In the genomic region with DNA sequence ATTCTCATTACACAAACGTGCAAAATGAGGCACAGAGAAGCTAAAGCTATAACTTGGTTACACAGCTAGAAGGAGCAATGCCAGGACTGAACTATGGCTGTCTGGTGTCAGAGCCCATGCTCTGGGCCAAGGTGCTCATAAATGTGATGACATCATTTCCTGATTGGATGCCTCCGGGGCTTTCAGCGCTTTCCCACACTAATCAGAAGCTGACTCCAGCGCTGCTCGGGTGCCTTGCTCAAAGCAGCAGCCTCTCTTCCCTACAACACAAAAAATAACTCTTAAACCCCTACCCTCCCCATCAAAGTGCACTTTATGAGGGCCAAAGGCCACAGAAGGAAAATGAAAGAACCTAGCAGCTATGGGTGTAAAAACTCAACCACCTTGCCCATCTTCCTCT, we compare ENCODE assay signal across 12 cellular contexts.
DNase-seq lines count a peak whose midpoint lies in the region; ATAC-seq, FAIRE-seq and TF ChIP-seq lines count a peak whose summit lies in the region.
"Had no signal": no experiment of that assay in that cellular context is flagged by ENCODE, and none has a peak within 500 bp of the region (broad histone marks: within the 10 kb centered on the region; RNA-seq: fewer than 3 reads in every experiment).

No MANE protein-coding gene starts in this region.

- H3K4me1 ChIP-seq in foreskin keratinocyte, result peaks cover 14% of the 10 kb centered on the region

- H3K27ac ChIP-seq in foreskin keratinocyte, result peak overlapping the region; percentile 12

- no peak for FAIRE-seq in urothelium cell line (lab: Jason Lieb, UNC)

- no peak for DNase-seq in activated T-cell treated with anti-CD3 and anti-CD28 coated beads, Interleukin-2, amount 50 U/mL, for 24 hours
- DNase-seq in activated T-cell treated with anti-CD3 and anti-CD28 coated beads for 4 hours, result no peak
- peak; percentile 40 to 78 for DNase-seq in foreskin keratinocyte
- DNase-seq in urothelium cell line (ENCODE audit: low spot score), result peak; percentile 23
- no peak for DNase-seq in GOT3 (lab: John Stamatoyannopoulos, UW)
- no peak for DNase-seq in activated gamma-delta T cell (lab: John Stamatoyannopoulos, UW)
- DNase-seq: activated effector memory CD4-positive, alpha-beta T cell treated with anti-CD3 and anti-CD28 coated beads, Interleukin-2, amount 50 U/mL, for 16 hours; NCI-H774 had no signal

- H3K27ac Mint-ChIP-seq in activated T-cell treated with anti-CD3 and anti-CD28 coated beads, Interleukin-2, amount 50 U/mL, for 24 hours, result peak overlapping the region; percentile 38
- H3K27ac Mint-ChIP-seq: CD14-positive monocyte; stimulated activated naive CD8-positive, alpha-beta T cell treated with anti-CD3 and anti-CD28 coated beads, Interleukin-15, Interleukin-2, amounts not matched to agents 100 ng/mL and 50 ng/mL, for 24 hours had no signal

- H3K4me1 Mint-ChIP-seq in activated T-cell treated with anti-CD3 and anti-CD28 coated beads, Interleukin-2, amount 50 U/mL, for 24 hours (ENCODE audit: low read depth), result peaks cover 17% of the 10 kb centered on the region

- H3K9me3 Mint-ChIP-seq in activated T-cell treated with anti-CD3 and anti-CD28 coated beads, Interleukin-2, amount 50 U/mL, for 24 hours, result no peaks in the 10 kb centered on the region
- H3K9me3 Mint-ChIP-seq: CD14-positive monocyte; stimulated activated naive CD8-positive, alpha-beta T cell treated with anti-CD3 and anti-CD28 coated beads, Interleukin-15, Interleukin-2, amounts not matched to agents 100 ng/mL and 50 ng/mL, for 24 hours had no signal

- peaks cover 78% of the 10 kb centered on the region for H3K36me3 Mint-ChIP-seq in activated T-cell treated with anti-CD3 and anti-CD28 coated beads, Interleukin-2, amount 50 U/mL, for 24 hours (ENCODE audit: low read depth)

- no peak overlapping the region for H3K4me3 Mint-ChIP-seq in activated T-cell treated with anti-CD3 and anti-CD28 coated beads, Interleukin-2, amount 50 U/mL, for 24 hours
- H3K4me3 Mint-ChIP-seq: CD14-positive monocyte; stimulated activated naive CD8-positive, alpha-beta T cell treated with anti-CD3 and anti-CD28 coated beads, Interleukin-15, Interleukin-2, amounts not matched to agents 100 ng/mL and 50 ng/mL, for 24 hours had no signal

- H3K27me3 ChIP-seq in foreskin keratinocyte, result no peaks in the 10 kb centered on the region

- TF ChIP-seq CTCF in foreskin keratinocyte (conservative IDR thresholded peaks at IDR 0.05), result peak; percentile 29

- no peaks in the 10 kb centered on the region for H3K27me3 Mint-ChIP-seq in activated T-cell treated with anti-CD3 and anti-CD28 coated beads, Interleukin-2, amount 50 U/mL, for 24 hours
- H3K27me3 Mint-ChIP-seq: stimulated activated naive CD8-positive, alpha-beta T cell treated with anti-CD3 and anti-CD28 coated beads, Interleukin-15, Interleukin-2, amounts not matched to agents 100 ng/mL and 50 ng/mL, for 24 hours had no signal

- ATAC-seq in SK-N-SH treated with all-trans-retinoic acid at 6 μM for 48 hours (peak; percentile 81), foreskin keratinocyte (peak; percentile 93), GM18870 (IDR thresholded peaks at IDR 0.05; ENCODE audit: unreplicated experiment) (no peak)

TF ChIP-seq in SK-N-SH treated with all-trans-retinoic acid at 6 μM for 48 hours, 23 proteins besides CTCF, POLR2A, EP300 and RAD21:
- TF ChIP-seq BACH2 (CRISPR knock-in tag; IDR thresholded peaks at IDR 0.05; ENCODE audit: borderline replicate concordance) (no peak), TCF4 (CRISPR knock-in tag; IDR thresholded peaks at IDR 0.05; ENCODE audit: borderline replicate concordance) (peak; percentile 32; the same call in 1 of the 2 replicates), ISL1 (CRISPR knock-in tag; IDR thresholded peaks at IDR 0.05) (peak; percentile 27), ZNF8 (CRISPR knock-in tag; IDR thresholded peaks at IDR 0.05) (peak; percentile 6; the same call in 1 of the 2 replicates), ARNTL (CRISPR knock-in tag; IDR thresholded peaks at IDR 0.05; ENCODE audit: borderline replicate concordance, low read depth) (no peak)
- TF ChIP-seq, protein P1, sequence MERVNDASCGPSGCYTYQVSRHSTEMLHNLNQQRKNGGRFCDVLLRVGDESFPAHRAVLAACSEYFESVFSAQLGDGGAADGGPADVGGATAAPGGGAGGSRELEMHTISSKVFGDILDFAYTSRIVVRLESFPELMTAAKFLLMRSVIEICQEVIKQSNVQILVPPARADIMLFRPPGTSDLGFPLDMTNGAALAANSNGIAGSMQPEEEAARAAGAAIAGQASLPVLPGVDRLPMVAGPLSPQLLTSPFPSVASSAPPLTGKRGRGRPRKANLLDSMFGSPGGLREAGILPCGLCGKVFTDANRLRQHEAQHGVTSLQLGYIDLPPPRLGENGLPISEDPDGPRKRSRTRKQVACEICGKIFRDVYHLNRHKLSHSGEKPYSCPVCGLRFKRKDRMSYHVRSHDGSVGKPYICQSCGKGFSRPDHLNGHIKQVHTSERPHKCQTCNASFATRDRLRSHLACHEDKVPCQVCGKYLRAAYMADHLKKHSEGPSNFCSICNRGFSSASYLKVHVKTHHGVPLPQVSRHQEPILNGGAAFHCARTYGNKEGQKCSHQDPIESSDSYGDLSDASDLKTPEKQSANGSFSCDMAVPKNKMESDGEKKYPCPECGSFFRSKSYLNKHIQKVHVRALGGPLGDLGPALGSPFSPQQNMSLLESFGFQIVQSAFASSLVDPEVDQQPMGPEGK (CRISPR knock-in tag; IDR thresholded peaks at IDR 0.05; ENCODE audit: borderline replicate concordance), result peak; percentile 25; the same call in 1 of the 2 replicates
- TF ChIP-seq, protein P2, sequence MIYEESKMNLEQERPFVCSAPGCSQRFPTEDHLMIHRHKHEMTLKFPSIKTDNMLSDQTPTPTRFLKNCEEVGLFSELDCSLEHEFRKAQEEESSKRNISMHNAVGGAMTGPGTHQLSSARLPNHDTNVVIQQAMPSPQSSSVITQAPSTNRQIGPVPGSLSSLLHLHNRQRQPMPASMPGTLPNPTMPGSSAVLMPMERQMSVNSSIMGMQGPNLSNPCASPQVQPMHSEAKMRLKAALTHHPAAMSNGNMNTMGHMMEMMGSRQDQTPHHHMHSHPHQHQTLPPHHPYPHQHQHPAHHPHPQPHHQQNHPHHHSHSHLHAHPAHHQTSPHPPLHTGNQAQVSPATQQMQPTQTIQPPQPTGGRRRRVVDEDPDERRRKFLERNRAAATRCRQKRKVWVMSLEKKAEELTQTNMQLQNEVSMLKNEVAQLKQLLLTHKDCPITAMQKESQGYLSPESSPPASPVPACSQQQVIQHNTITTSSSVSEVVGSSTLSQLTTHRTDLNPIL (CRISPR knock-in tag; IDR thresholded peaks at IDR 0.05; ENCODE audit: low read depth), result peak; percentile 80
TF ChIP-seq in SK-N-SH treated with all-trans-retinoic acid at 6 μM for 48 hours: peak in this region for 5.

Comparison
In these comparisons a context has a peak if more than half of its experiments do, and no peak if none do; other contexts are left out.
1. DNase-seq: peak in foreskin keratinocyte (2 of 2) and urothelium cell line (single experiment); none in activated T-cell treated with anti-CD3 and anti-CD28 coated beads, Interleukin-2, amount 50 U/mL, for 24 hours (single experiment), activated T-cell treated with anti-CD3 and anti-CD28 coated beads for 4 hours (single experiment), GOT3 (single experiment) and activated gamma-delta T cell (single experiment).